In genomic region chr14:102330806-102331205, GRCh38 we compare ENCODE assay signal across 38 cellular contexts.
"Had no signal": no experiment of that assay in that cellular context is flagged by ENCODE, and none has a peak within 500 bp of the region (broad histone marks: within the 10 kb centered on the region; RNA-seq: fewer than 3 reads in every experiment).

No MANE protein-coding gene starts in this region.

- H3K9me3 Mint-ChIP-seq: activated naive CD4-positive, alpha-beta T cell treated with anti-CD3 and anti-CD28 coated beads for 36 hours; activated naive CD4-positive, alpha-beta T cell treated with anti-CD3 and anti-CD28 coated beads, Interleukin-2, amount 10 ng/mL, durations not matched to agents 7 days and 5 days; activated naive CD4-positive, alpha-beta T cell treated with anti-CD3 and anti-CD28 coated beads, Interleukin-2, amount 50 U/mL, for 24 hours; activated naive CD4-positive, alpha-beta T cell treated with anti-CD3 and anti-CD28 coated beads, Interleukin-2, amount 50 U/mL, for 72 hours; activated naive CD8-positive, alpha-beta T cell treated with anti-CD3 and anti-CD28 coated beads for 36 hours; activated naive CD8-positive, alpha-beta T cell treated with anti-CD3 and anti-CD28 coated beads, Interleukin-2, amount 10 ng/mL, durations not matched to agents 7 days and 5 days; activated naive CD8-positive, alpha-beta T cell treated with anti-CD3 and anti-CD28 coated beads, Interleukin-2, amount 50 U/mL, for 24 hours; activated T-cell treated with anti-CD3 and anti-CD28 coated beads, Interleukin-2, amount 50 U/mL, for 24 hours; activated T-cell treated with anti-CD3 and anti-CD28 coated beads, Interleukin-2, amount 50 U/mL, for 4 hours; activated T-cell treated with anti-CD3 and anti-CD28 coated beads, Interleukin-2, amount 50 U/mL, for 72 hours; activated T-helper 1 cell treated with anti-CD3 and anti-CD28 coated beads, Interleukin-12 subunit alpha, Interleukin-12 subunit beta, Interleukin-2, Interleukin-4 antibody, amounts not matched to agents 30 ng/mL and 10 ng/mL and 1 ng/mL, durations not matched to agents 14 hours and 24 hours and 36 hours; activated T-helper 17 cell treated with anti-CD3 and anti-CD28 coated beads, Interleukin-2, amount 50 U/mL, for 72 hours; activated T-helper 2 cell treated with anti-CD3 and anti-CD28 coated beads, Interferon-gamma antibody, Interleukin-2, Interleukin-4, amounts not matched to agents 10 μg/mL and 5 μg/mL and 100 μg/mL, durations not matched to agents 14 hours and 24 hours and 36 hours; brain; central memory CD8-positive, alpha-beta T cell had no signal

- H3K27me3 ChIP-seq: adrenal gland, ascending aorta, body of pancreas, brain microvascular endothelial cell, breast epithelium, cardiac muscle cell had no signal

- H3K27ac Mint-ChIP-seq: activated naive CD4-positive, alpha-beta T cell treated with anti-CD3 and anti-CD28 coated beads for 36 hours; activated naive CD4-positive, alpha-beta T cell treated with anti-CD3 and anti-CD28 coated beads, Interleukin-2, amount 50 U/mL, for 24 hours; activated naive CD8-positive, alpha-beta T cell; activated naive CD8-positive, alpha-beta T cell treated with anti-CD3 and anti-CD28 coated beads for 36 hours; activated naive CD8-positive, alpha-beta T cell treated with anti-CD3 and anti-CD28 coated beads, Interleukin-2, amount 10 ng/mL, durations not matched to agents 7 days and 5 days; activated naive CD8-positive, alpha-beta T cell treated with anti-CD3 and anti-CD28 coated beads, Interleukin-2, amount 50 U/mL, for 24 hours; activated T-cell treated with anti-CD3 and anti-CD28 coated beads, Interleukin-2, amount 50 U/mL, for 24 hours; activated T-cell treated with anti-CD3 and anti-CD28 coated beads, Interleukin-2, amount 50 U/mL, for 72 hours; activated T-helper 1 cell treated with anti-CD3 and anti-CD28 coated beads, Interleukin-12 subunit alpha, Interleukin-12 subunit beta, Interleukin-2, Interleukin-4 antibody, amounts not matched to agents 30 ng/mL and 10 ng/mL and 1 ng/mL, durations not matched to agents 14 hours and 24 hours and 36 hours; activated T-helper 17 cell treated with anti-CD3 and anti-CD28 coated beads, Interleukin-2, amount 50 U/mL, for 72 hours; activated T-helper 2 cell treated with anti-CD3 and anti-CD28 coated beads, Interferon-gamma antibody, Interleukin-2, Interleukin-4, amounts not matched to agents 10 μg/mL and 5 μg/mL and 100 μg/mL, durations not matched to agents 14 hours and 24 hours and 36 hours; brain had no signal

- H3K27me3 Mint-ChIP-seq: activated naive CD4-positive, alpha-beta T cell treated with anti-CD3 and anti-CD28 coated beads, Interleukin-2, amount 10 ng/mL, durations not matched to agents 7 days and 5 days; activated naive CD4-positive, alpha-beta T cell treated with anti-CD3 and anti-CD28 coated beads, Interleukin-2, amount 50 U/mL, for 24 hours; activated naive CD8-positive, alpha-beta T cell; activated naive CD8-positive, alpha-beta T cell treated with anti-CD3 and anti-CD28 coated beads for 36 hours; activated naive CD8-positive, alpha-beta T cell treated with anti-CD3 and anti-CD28 coated beads, Interleukin-2, amount 10 ng/mL, durations not matched to agents 7 days and 5 days; activated naive CD8-positive, alpha-beta T cell treated with anti-CD3 and anti-CD28 coated beads, Interleukin-2, amount 50 U/mL, for 24 hours; activated T-cell treated with anti-CD3 and anti-CD28 coated beads, Interleukin-2, amount 50 U/mL, for 24 hours; activated T-helper 17 cell treated with anti-CD3 and anti-CD28 coated beads, Interleukin-2, amount 50 U/mL, for 72 hours; brain; central memory CD8-positive, alpha-beta T cell had no signal

- DNase-seq: activated effector memory CD4-positive, alpha-beta T cell treated with anti-CD3 and anti-CD28 coated beads, Interleukin-2, amount 50 U/mL, for 16 hours; activated effector memory CD4-positive, alpha-beta T cell treated with Interleukin-2 at 50 U/mL for 16 hours; activated gamma-delta T cell; activated gamma-delta T cell treated with Interleukin-2 at 50 U/mL for 16 hours; activated naive CD4-positive, alpha-beta T cell; activated naive CD4-positive, alpha-beta T cell treated with anti-CD3 and anti-CD28 coated beads for 36 hours; activated naive CD4-positive, alpha-beta T cell treated with anti-CD3 and anti-CD28 coated beads, Interleukin-2, amount 10 ng/mL, durations not matched to agents 7 days and 5 days; activated naive CD4-positive, alpha-beta T cell treated with anti-CD3 and anti-CD28 coated beads, Interleukin-2, amount 50 U/mL, for 16 hours; activated naive CD4-positive, alpha-beta T cell treated with Interleukin-2 at 50 U/mL for 16 hours; activated naive CD8-positive, alpha-beta T cell treated with anti-CD3 and anti-CD28 coated beads for 36 hours; activated naive CD8-positive, alpha-beta T cell treated with anti-CD3 and anti-CD28 coated beads, Interleukin-2, amount 10 ng/mL, durations not matched to agents 7 days and 5 days; activated naive CD8-positive, alpha-beta T cell treated with anti-CD3 and anti-CD28 coated beads, Interleukin-2, amount 50 U/mL, for 24 hours; activated T-cell treated with anti-CD3 and anti-CD28 coated beads, Interleukin-2, amount 50 U/mL, for 1 hour; activated T-cell treated with anti-CD3 and anti-CD28 coated beads, Interleukin-2, amount 50 U/mL, for 24 hours; activated T-cell treated with anti-CD3 and anti-CD28 coated beads, Interleukin-2, amount 50 U/mL, for 4 hours; activated T-cell treated with anti-CD3 and anti-CD28 coated beads, Interleukin-2, amount 50 U/mL, for 48 hours; activated T-cell treated with anti-CD3 and anti-CD28 coated beads, Interleukin-2, amount 50 U/mL, for 72 hours; adrenal gland; amniotic stem cell; amygdala; anterior cingulate cortex; aorta; body of pancreas; brain microvascular endothelial cell; caudate nucleus; central memory CD4-positive, alpha-beta T cell; cerebellar nuclear complex had no signal

- H3K4me1 ChIP-seq: adrenal gland, ascending aorta, body of pancreas, breast epithelium had no signal

- H3K36me3 ChIP-seq: breast epithelium had no signal

- H3K9me3 ChIP-seq: adrenal gland, ascending aorta, body of pancreas, breast epithelium had no signal

- H3K4me1 Mint-ChIP-seq: activated naive CD8-positive, alpha-beta T cell treated with anti-CD3 and anti-CD28 coated beads, Interleukin-2, amount 50 U/mL, for 24 hours; activated T-helper 17 cell treated with anti-CD3 and anti-CD28 coated beads, Interleukin-2, amount 50 U/mL, for 72 hours; brain had no signal

- H3K27ac ChIP-seq: adrenal gland, ascending aorta, body of pancreas, brain microvascular endothelial cell, breast epithelium, cardiac muscle cell had no signal

- ATAC-seq: activated naive CD4-positive, alpha-beta T cell treated with anti-CD3 and anti-CD28 coated beads, Interleukin-2, amount 50 U/mL, for 72 hours; activated naive CD8-positive, alpha-beta T cell treated with anti-CD3 and anti-CD28 coated beads, Interleukin-2, amount 50 U/mL, for 24 hours; activated T-cell treated with anti-CD3 and anti-CD28 coated beads, Interleukin-2, amount 50 U/mL, for 4 hours; activated T-cell treated with anti-CD3 and anti-CD28 coated beads, Interleukin-2, amount 50 U/mL, for 72 hours; activated T-helper 17 cell treated with anti-CD3 and anti-CD28 coated beads, Interleukin-2, amount 50 U/mL, for 72 hours; body of pancreas had no signal

- H3K4me3 Mint-ChIP-seq: activated naive CD4-positive, alpha-beta T cell treated with anti-CD3 and anti-CD28 coated beads for 36 hours; activated naive CD4-positive, alpha-beta T cell treated with anti-CD3 and anti-CD28 coated beads, Interleukin-2, amount 10 ng/mL, durations not matched to agents 7 days and 5 days; activated naive CD4-positive, alpha-beta T cell treated with anti-CD3 and anti-CD28 coated beads, Interleukin-2, amount 50 U/mL, for 24 hours; activated naive CD8-positive, alpha-beta T cell; activated naive CD8-positive, alpha-beta T cell treated with anti-CD3 and anti-CD28 coated beads for 36 hours; activated naive CD8-positive, alpha-beta T cell treated with anti-CD3 and anti-CD28 coated beads, Interleukin-2, amount 10 ng/mL, durations not matched to agents 7 days and 5 days; activated naive CD8-positive, alpha-beta T cell treated with anti-CD3 and anti-CD28 coated beads, Interleukin-2, amount 50 U/mL, for 24 hours; activated T-cell treated with anti-CD3 and anti-CD28 coated beads, Interleukin-2, amount 50 U/mL, for 24 hours; activated T-cell treated with anti-CD3 and anti-CD28 coated beads, Interleukin-2, amount 50 U/mL, for 4 hours; activated T-cell treated with anti-CD3 and anti-CD28 coated beads, Interleukin-2, amount 50 U/mL, for 72 hours; activated T-helper 1 cell treated with anti-CD3 and anti-CD28 coated beads, Interleukin-12 subunit alpha, Interleukin-12 subunit beta, Interleukin-2, Interleukin-4 antibody, amounts not matched to agents 30 ng/mL and 10 ng/mL and 1 ng/mL, durations not matched to agents 14 hours and 24 hours and 36 hours; activated T-helper 17 cell treated with anti-CD3 and anti-CD28 coated beads, Interleukin-2, amount 50 U/mL, for 72 hours; brain; central memory CD8-positive, alpha-beta T cell had no signal

- H3K4me3 ChIP-seq: adrenal gland, ascending aorta, body of pancreas, breast epithelium, cardiac muscle cell had no signal
